Comparison of ENCODE assay signal across 8 cellular contexts in the genomic region with DNA sequence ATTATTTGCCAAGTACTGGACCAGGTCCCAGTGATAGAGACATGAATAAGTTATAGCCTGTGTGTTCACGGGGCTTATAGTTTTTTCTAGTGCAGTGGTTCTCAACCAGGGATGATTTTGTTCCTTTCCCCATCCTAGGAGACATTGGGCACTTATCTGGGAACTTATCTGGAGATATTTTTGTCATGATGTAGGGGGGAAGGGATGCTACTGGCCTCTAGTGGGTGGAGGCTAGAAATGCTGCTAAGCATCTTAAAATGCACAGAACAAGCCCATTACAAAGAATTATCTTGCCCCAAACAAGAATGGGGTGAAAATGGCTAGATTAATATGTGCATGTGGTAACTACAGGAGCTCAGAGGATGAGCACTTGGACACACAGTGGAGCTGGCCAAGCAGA.
DNase-seq lines count a peak whose midpoint lies in the region; ATAC-seq, FAIRE-seq and TF ChIP-seq lines count a peak whose summit lies in the region.

No MANE protein-coding gene starts in this region.

- H4K20me1 ChIP-seq in DND-41 (ENCODE audit: insufficient read depth, low read length) (peaks cover 22% of the 10 kb centered on the region; the same call in 1 of the 2 replicates), HepG2 (ENCODE audit: insufficient read depth, low read length) (no peaks in the 10 kb centered on the region)

- peak; percentile 72 for TF ChIP-seq CTCF in DND-41 (IDR thresholded peaks at IDR 0.05; ENCODE audit: borderline replicate concordance, extremely low read depth, low read length, poor library complexity, severe bottlenecking)
- TF ChIP-seq CTCF in RWPE1 (conservative IDR thresholded peaks at IDR 0.05; ENCODE audit: low read depth), result peak; percentile 54
- peak; percentile 50 for TF ChIP-seq CTCF in HepG2 (CRISPR knock-in tag; IDR thresholded peaks at IDR 0.05)

- H3K4me2 ChIP-seq in DND-41 (ENCODE audit: insufficient read depth, low read length) (no peak overlapping the region), HepG2 (ENCODE audit: low read depth, low read length) (no peak overlapping the region)

- FAIRE-seq in HepG2 (lab: Jason Lieb, UNC) (peak; percentile 58), RCC 7860 (lab: Jason Lieb, UNC) (no peak)

- no peak for TF ChIP-seq POLR2A in HepG2 (IDR thresholded peaks at IDR 0.05; ENCODE audit: insufficient read depth in 1 of 2, low read depth in 2 of 2, low read length in 2 of 2)

- no peak overlapping the region for H3K4me3 ChIP-seq in DND-41 (ENCODE audit: low read depth in 1 of 2, low read length in 2 of 2)
- no peak overlapping the region for H3K4me3 ChIP-seq in HepG2 (replicated peaks in 1 of 3; ENCODE audit: insufficient read depth in 1 of 3, low read depth in 2 of 3, low read length in 3 of 3)

- intact Hi-C loops in HepG2 (cut with micrococcal nuclease; ENCODE audit: unreplicated experiment), result loop anchor here (5.0 to 10.0 kb wide), 2 partner anchors 555 to 1103 kb away; no protein-coding TSS in a partner anchor

- H3K27me3 ChIP-seq in DND-41 (ENCODE audit: insufficient read depth, low read length, poor library complexity) (peaks cover 12% of the 10 kb centered on the region), HepG2 (ENCODE audit: control insufficient read depth in 1 of 2, insufficient read depth in 2 of 2, low read length in 2 of 2) (peaks cover 2 to 11% of the 10 kb centered on the region in 2 experiments; a peak in 3 of 5 replicates)

- H3K4me1 ChIP-seq in DND-41 (ENCODE audit: insufficient read depth, low read length) (no peaks in the 10 kb centered on the region), HepG2 (ENCODE audit: insufficient read depth, low read length) (no peaks in the 10 kb centered on the region)

- DNase-seq in DND-41, result peak; percentile 13
- DNase-seq in RWPE1 (ENCODE audit: low spot score), result peak; percentile 36
- no peak for DNase-seq in HepG2 (ENCODE audit: low spot score)
- no peak for DNase-seq in HPDE6-E6E7 (ENCODE audit: extremely low spot score)
- no peak for DNase-seq in stimulated activated CD4-positive, alpha-beta T cell treated with anti-CD3 and anti-CD28 coated beads, Interleukin-1b, Interleukin-23, amount 100 ng/mL, for 48 hours
- no peak for DNase-seq in RCC 7860 (ENCODE audit: low spot score)
- DNase-seq in AG08396 (ENCODE audit: low spot score), result no peak

- TF ChIP-seq EP300 in HepG2 (IDR thresholded peaks at IDR 0.05; ENCODE audit: low read depth in 2 of 2, low read length in 2 of 2) (no peak), HepG2 (CRISPR knock-in tag; IDR thresholded peaks at IDR 0.05; ENCODE audit: borderline replicate concordance) (no peak)

- H2AFZ ChIP-seq in DND-41 (ENCODE audit: low read depth, low read length), result no peak overlapping the region
- no peak overlapping the region for H2AFZ ChIP-seq in HepG2 (ENCODE audit: low read length)

- H3K79me2 ChIP-seq in DND-41 (ENCODE audit: insufficient read depth, low read length) (no peaks in the 10 kb centered on the region), HepG2 (ENCODE audit: insufficient read depth, low read length) (no peaks in the 10 kb centered on the region)

- H3K27ac ChIP-seq in DND-41 (ENCODE audit: low read length) (no peak overlapping the region), RWPE1 (no peak overlapping the region), HepG2 (ENCODE audit: extremely low read length, insufficient read depth, low read length) (no peak overlapping the region)

- H3K9ac ChIP-seq in DND-41 (ENCODE audit: low read depth, low read length) (no peak overlapping the region), HepG2 (ENCODE audit: insufficient read depth, low read depth, low read length) (no peak overlapping the region)

- TF ChIP-seq RAD21 in HepG2 (CRISPR knock-in tag; IDR thresholded peaks at IDR 0.05), result no peak

- H3K36me3 ChIP-seq in DND-41 (ENCODE audit: insufficient read depth, low read length) (no peaks in the 10 kb centered on the region), HepG2 (replicated peaks in 1 of 2; ENCODE audit: control insufficient read depth in 1 of 2, insufficient read depth in 2 of 2, low read length in 2 of 2) (no peaks in the 10 kb centered on the region)

- CTCF ChIA-PET in RWPE1 (lab: Yijun Ruan, JAX), result interaction anchor here (1.4 kb wide), 1 partner anchor 261 kb away, joined by 5 read pairs; no protein-coding TSS in a partner anchor
- CTCF ChIA-PET in HepG2 (lab: Yijun Ruan, JAX; ENCODE audit: low intra/inter-chr PET ratio, low total read pairs), result interaction anchor here (2.0 kb wide), 1 partner anchor 261 kb away, joined by 11 read pairs; no protein-coding TSS in a partner anchor

- POLR2A ChIA-PET in RWPE1 (lab: Yijun Ruan, JAX; ENCODE audit: low non-redundant PET) (no interaction called here), HepG2 (lab: Yijun Ruan, JAX) (no interaction called here)

- in situ Hi-C loops in HepG2 (cut with HindIII; ENCODE audit: extremely low pct_ligation_motif_present, low pct_unique_long_range_greater_than_20kb), result no loop called here

- 16% methylated on average over 1 of the region's 1 CpG for WGBS in HepG2 (ENCODE audit: low lambda C conversion rate)

- H3K9me3 ChIP-seq in DND-41 (ENCODE audit: insufficient read depth, low read length, severe bottlenecking), result no peaks in the 10 kb centered on the region
- H3K9me3 ChIP-seq in HepG2 (ENCODE audit: low read length), result no peaks in the 10 kb centered on the region

- BruUV-seq in HepG2 (replicated peaks; lab: Mats Ljungman, UMichigan), result no TSS peak

- ATAC-seq in DND-41 (ENCODE audit: insufficient read depth, low read depth) (peak; percentile 53; the same call in 2 of the 3 replicates), GM21619 (IDR thresholded peaks at IDR 0.05; ENCODE audit: unreplicated experiment) (peak; percentile 62), HepG2 (peak; percentile 57)

TF ChIP-seq in HepG2, 621 proteins besides CTCF, POLR2A, EP300 and RAD21:
- TF ChIP-seq, protein P1, sequence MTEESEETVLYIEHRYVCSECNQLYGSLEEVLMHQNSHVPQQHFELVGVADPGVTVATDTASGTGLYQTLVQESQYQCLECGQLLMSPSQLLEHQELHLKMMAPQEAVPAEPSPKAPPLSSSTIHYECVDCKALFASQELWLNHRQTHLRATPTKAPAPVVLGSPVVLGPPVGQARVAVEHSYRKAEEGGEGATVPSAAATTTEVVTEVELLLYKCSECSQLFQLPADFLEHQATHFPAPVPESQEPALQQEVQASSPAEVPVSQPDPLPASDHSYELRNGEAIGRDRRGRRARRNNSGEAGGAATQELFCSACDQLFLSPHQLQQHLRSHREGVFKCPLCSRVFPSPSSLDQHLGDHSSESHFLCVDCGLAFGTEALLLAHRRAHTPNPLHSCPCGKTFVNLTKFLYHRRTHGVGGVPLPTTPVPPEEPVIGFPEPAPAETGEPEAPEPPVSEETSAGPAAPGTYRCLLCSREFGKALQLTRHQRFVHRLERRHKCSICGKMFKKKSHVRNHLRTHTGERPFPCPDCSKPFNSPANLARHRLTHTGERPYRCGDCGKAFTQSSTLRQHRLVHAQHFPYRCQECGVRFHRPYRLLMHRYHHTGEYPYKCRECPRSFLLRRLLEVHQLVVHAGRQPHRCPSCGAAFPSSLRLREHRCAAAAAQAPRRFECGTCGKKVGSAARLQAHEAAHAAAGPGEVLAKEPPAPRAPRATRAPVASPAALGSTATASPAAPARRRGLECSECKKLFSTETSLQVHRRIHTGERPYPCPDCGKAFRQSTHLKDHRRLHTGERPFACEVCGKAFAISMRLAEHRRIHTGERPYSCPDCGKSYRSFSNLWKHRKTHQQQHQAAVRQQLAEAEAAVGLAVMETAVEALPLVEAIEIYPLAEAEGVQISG (CRISPR knock-in tag; IDR thresholded peaks at IDR 0.05), result peak; percentile 71
- TF ChIP-seq ZBTB3 (CRISPR knock-in tag; IDR thresholded peaks at IDR 0.05; ENCODE audit: borderline replicate concordance, low read depth) (no peak), POGZ (CRISPR knock-in tag; IDR thresholded peaks at IDR 0.05) (no peak), ZNF562 (CRISPR knock-in tag; IDR thresholded peaks at IDR 0.05; ENCODE audit: borderline replicate concordance) (no peak), RFXANK (CRISPR knock-in tag; IDR thresholded peaks at IDR 0.05) (no peak), ZNF598 (CRISPR knock-in tag; IDR thresholded peaks at IDR 0.05; ENCODE audit: borderline replicate concordance) (no peak), STAG1 (CRISPR knock-in tag; IDR thresholded peaks at IDR 0.05) (peak; percentile 63), SMC3 (IDR thresholded peaks at IDR 0.05; ENCODE audit: low read length) (0 out of 2 replicates have a peak, but pooled peaks have one; percentile 3), REPIN1 (CRISPR knock-in tag; IDR thresholded peaks at IDR 0.05; ENCODE audit: borderline replicate concordance, low read depth) (no peak), ZNF629 (CRISPR knock-in tag; conservative IDR thresholded peaks at IDR 0.05) (0 out of 2 replicates have a peak, but pooled peaks have one; percentile 8)
- TF ChIP-seq, protein P2, sequence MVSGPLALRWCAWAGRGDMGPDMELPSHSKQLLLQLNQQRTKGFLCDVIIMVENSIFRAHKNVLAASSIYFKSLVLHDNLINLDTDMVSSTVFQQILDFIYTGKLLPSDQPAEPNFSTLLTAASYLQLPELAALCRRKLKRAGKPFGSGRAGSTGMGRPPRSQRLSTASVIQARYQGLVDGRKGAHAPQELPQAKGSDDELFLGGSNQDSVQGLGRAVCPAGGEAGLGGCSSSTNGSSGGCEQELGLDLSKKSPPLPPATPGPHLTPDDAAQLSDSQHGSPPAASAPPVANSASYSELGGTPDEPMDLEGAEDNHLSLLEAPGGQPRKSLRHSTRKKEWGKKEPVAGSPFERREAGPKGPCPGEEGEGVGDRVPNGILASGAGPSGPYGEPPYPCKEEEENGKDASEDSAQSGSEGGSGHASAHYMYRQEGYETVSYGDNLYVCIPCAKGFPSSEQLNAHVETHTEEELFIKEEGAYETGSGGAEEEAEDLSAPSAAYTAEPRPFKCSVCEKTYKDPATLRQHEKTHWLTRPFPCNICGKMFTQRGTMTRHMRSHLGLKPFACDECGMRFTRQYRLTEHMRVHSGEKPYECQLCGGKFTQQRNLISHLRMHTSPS (CRISPR knock-in tag; IDR thresholded peaks at IDR 0.05; ENCODE audit: low read depth), result no peak
- TF ChIP-seq, protein P3, sequence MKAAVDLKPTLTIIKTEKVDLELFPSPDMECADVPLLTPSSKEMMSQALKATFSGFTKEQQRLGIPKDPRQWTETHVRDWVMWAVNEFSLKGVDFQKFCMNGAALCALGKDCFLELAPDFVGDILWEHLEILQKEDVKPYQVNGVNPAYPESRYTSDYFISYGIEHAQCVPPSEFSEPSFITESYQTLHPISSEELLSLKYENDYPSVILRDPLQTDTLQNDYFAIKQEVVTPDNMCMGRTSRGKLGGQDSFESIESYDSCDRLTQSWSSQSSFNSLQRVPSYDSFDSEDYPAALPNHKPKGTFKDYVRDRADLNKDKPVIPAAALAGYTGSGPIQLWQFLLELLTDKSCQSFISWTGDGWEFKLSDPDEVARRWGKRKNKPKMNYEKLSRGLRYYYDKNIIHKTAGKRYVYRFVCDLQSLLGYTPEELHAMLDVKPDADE (CRISPR knock-in tag; IDR thresholded peaks at IDR 0.05), result no peak

Comparison
In these comparisons a context has a peak if more than half of its experiments do, and no peak if none do; other contexts are left out.
1. DNase-seq: peak in DND-41 (single experiment) and RWPE1 (single experiment); none in HepG2 (single experiment), HPDE6-E6E7 (single experiment), stimulated activated CD4-positive, alpha-beta T cell treated with anti-CD3 and anti-CD28 coated beads, Interleukin-1b, Interleukin-23, amount 100 ng/mL, for 48 hours (single experiment), RCC 7860 (single experiment) and AG08396 (single experiment).
2. Peak in every context shown above with its lines, with median percentiles within 50 percentile points of each other: ATAC-seq and CTCF ChIP-seq.